In genomic region chr2:8332646-8333045, GRCh38 we compare ENCODE assay signal across 23 cellular contexts.
"Had no signal": no experiment of that assay in that cellular context is flagged by ENCODE, and none has a peak within 500 bp of the region (broad histone marks: within the 10 kb centered on the region; RNA-seq: fewer than 3 reads in every experiment).

No MANE protein-coding gene starts in this region.

- H3K36me3 ChIP-seq: esophagus muscularis mucosa, heart left ventricle, left lung, lower lobe of right lung, thoracic aorta, uterus had no signal

- H3K27ac ChIP-seq: esophagus muscularis mucosa, foreskin keratinocyte, heart left ventricle, left lung, lower lobe of right lung, thoracic aorta, uterus had no signal

- H3K9me3 Mint-ChIP-seq: activated naive CD4-positive, alpha-beta T cell treated with anti-CD3 and anti-CD28 coated beads, Interleukin-2, amount 50 U/mL, for 24 hours; activated naive CD8-positive, alpha-beta T cell treated with anti-CD3 and anti-CD28 coated beads, Interleukin-2, amount 50 U/mL, for 24 hours; activated T-helper 2 cell treated with anti-CD3 and anti-CD28 coated beads, Interferon-gamma antibody, Interleukin-2, Interleukin-4, amounts not matched to agents 10 μg/mL and 5 μg/mL and 100 μg/mL, durations not matched to agents 14 hours and 24 hours and 36 hours; neural crest cell; stimulated activated naive CD8-positive, alpha-beta T cell treated with anti-CD3 and anti-CD28 coated beads, Interleukin-15, Interleukin-2, amounts not matched to agents 100 ng/mL and 50 ng/mL, for 24 hours had no signal

- H3K4me3 ChIP-seq: esophagus muscularis mucosa, heart left ventricle, left lung, lower lobe of right lung, thoracic aorta, uterus had no signal

- H3K27ac Mint-ChIP-seq: activated naive CD4-positive, alpha-beta T cell treated with anti-CD3 and anti-CD28 coated beads, Interleukin-2, amount 50 U/mL, for 24 hours; activated naive CD8-positive, alpha-beta T cell treated with anti-CD3 and anti-CD28 coated beads, Interleukin-2, amount 50 U/mL, for 24 hours; activated T-helper 2 cell treated with anti-CD3 and anti-CD28 coated beads, Interferon-gamma antibody, Interleukin-2, Interleukin-4, amounts not matched to agents 10 μg/mL and 5 μg/mL and 100 μg/mL, durations not matched to agents 14 hours and 24 hours and 36 hours; stimulated activated naive CD8-positive, alpha-beta T cell treated with anti-CD3 and anti-CD28 coated beads, Interleukin-15, Interleukin-2, amounts not matched to agents 100 ng/mL and 50 ng/mL, for 24 hours had no signal

- H3K4me3 Mint-ChIP-seq: activated naive CD4-positive, alpha-beta T cell treated with anti-CD3 and anti-CD28 coated beads, Interleukin-2, amount 50 U/mL, for 24 hours; activated naive CD8-positive, alpha-beta T cell treated with anti-CD3 and anti-CD28 coated beads, Interleukin-2, amount 50 U/mL, for 24 hours; neural crest cell; stimulated activated naive CD8-positive, alpha-beta T cell treated with anti-CD3 and anti-CD28 coated beads, Interleukin-15, Interleukin-2, amounts not matched to agents 100 ng/mL and 50 ng/mL, for 24 hours had no signal

- H3K9me3 ChIP-seq: esophagus muscularis mucosa, heart left ventricle, left lung, lower lobe of right lung, thoracic aorta, uterus had no signal

- ATAC-seq: activated naive CD8-positive, alpha-beta T cell treated with anti-CD3 and anti-CD28 coated beads, Interleukin-2, amount 50 U/mL, for 24 hours; foreskin keratinocyte; heart left ventricle; left lung; lower lobe of right lung; right cardiac atrium had no signal

- DNase-seq: activated CD4-positive, alpha-beta T cell treated with anti-CD3 and anti-CD28 coated beads for 4 hours; activated CD4-positive, alpha-beta T cell treated with anti-CD3 and anti-CD28 coated beads, Interleukin-2, amount 50 U/mL, for 48 hours; activated CD8-positive, alpha-beta memory T cell treated with anti-CD3 and anti-CD28 coated beads, Interleukin-2, amount 50 U/mL, for 48 hours; activated naive CD8-positive, alpha-beta T cell treated with anti-CD3 and anti-CD28 coated beads, Interleukin-2, amount 50 U/mL, for 24 hours; activated T-cell treated with anti-CD3 and anti-CD28 coated beads, Interleukin-2, amount 50 U/mL, for 48 hours; amygdala; caudate nucleus; foreskin keratinocyte; heart left ventricle; hypothalamus; left lung; lower lobe of right lung; mesendoderm; occipital lobe; right cardiac atrium; stimulated activated CD4-positive, alpha-beta T cell treated with anti-CD3 and anti-CD28 coated beads, Interleukin-2, amount 100 ng/mL, for 48 hours; uterus had no signal

- H3K27me3 Mint-ChIP-seq: activated naive CD4-positive, alpha-beta T cell treated with anti-CD3 and anti-CD28 coated beads, Interleukin-2, amount 50 U/mL, for 24 hours had no signal

- H3K4me1 ChIP-seq: foreskin keratinocyte, uterus had no signal

- H3K36me3 Mint-ChIP-seq: activated naive CD4-positive, alpha-beta T cell treated with anti-CD3 and anti-CD28 coated beads, Interleukin-2, amount 50 U/mL, for 24 hours had no signal

- H3K27me3 ChIP-seq: esophagus muscularis mucosa, foreskin keratinocyte, heart left ventricle, left lung, uterus had no signal
